ENCODE assay signal across 12 cellular contexts in genomic region chr20:45336530-45337366, GRCh38. TPM values are rescaled to one million over a fixed set of nuclear protein-coding genes. Genes with fewer than 3 reads are reported as not detected.
A peak's percentile ranks its signal among the peaks of the same experiment; 100 is the strongest.
DNase-seq lines count a peak whose midpoint lies in the region; ATAC-seq, FAIRE-seq and TF ChIP-seq lines count a peak whose summit lies in the region.
"Had no signal": no experiment of that assay in that cellular context is flagged by ENCODE, and none has a peak within 500 bp of the region (broad histone marks: within the 10 kb centered on the region; RNA-seq: fewer than 3 reads in every experiment).

No MANE protein-coding gene starts in this region.

- ATAC-seq in HG02610 (IDR thresholded peaks at IDR 0.05; ENCODE audit: unreplicated experiment) = no peak

- no peaks in the 10 kb centered on the region for H3K36me3 Mint-ChIP-seq in brain
- H3K36me3 Mint-ChIP-seq: IgD-negative memory B cell had no signal

- H3K27ac Mint-ChIP-seq in brain = peak overlapping the region in 4 of 5 experiments; percentile 37 to 81 (median 62)
- H3K27ac Mint-ChIP-seq: IgD-negative memory B cell had no signal

- no peak for FAIRE-seq in GM19239 (lab: Jason Lieb, UNC)
- FAIRE-seq: GM18507, TTC549 had no signal

- H3K27me3 ChIP-seq in stomach (no peaks in the 10 kb centered on the region), dorsolateral prefrontal cortex (no peaks in the 10 kb centered on the region)

- TF ChIP-seq POLR2A in stomach (IDR thresholded peaks at IDR 0.05) = no peak

- H3K4me3 Mint-ChIP-seq in brain = no peak overlapping the region
- H3K4me3 Mint-ChIP-seq: IgD-negative memory B cell had no signal

- H3K27ac ChIP-seq in stomach (peak overlapping the region; percentile 91 to 97 (median 95)), dorsolateral prefrontal cortex (peak overlapping the region in 19 of 59 donors; percentile 4 to 73 (median 55))

- no peaks in the 10 kb centered on the region for H3K27me3 Mint-ChIP-seq in brain

- peaks cover 27 to 65% (median 45%) of the 10 kb centered on the region in 4 donors for H3K36me3 ChIP-seq in stomach

- intact Hi-C loops in stomach (cut with DNase I; ENCODE audit: low total_unique reads) = no loop called here
- intact Hi-C loops in dorsolateral prefrontal cortex (cut with DNase I) = no loop called here

- H3K4me1 ChIP-seq in stomach = peaks cover 57 to 82% (median 67%) of the 10 kb centered on the region in 4 donors

- TF ChIP-seq CTCF in brain (conservative IDR thresholded peaks at IDR 0.05) = no peak
- no peak for TF ChIP-seq CTCF in stomach (IDR thresholded peaks at IDR 0.05)
- no peak for TF ChIP-seq CTCF in dorsolateral prefrontal cortex (IDR thresholded peaks at IDR 0.05 in 54 of 56, conservative IDR thresholded peaks at IDR 0.05 in 2 of 56; ENCODE audit: low read depth in 1 of 56, partially characterized antibody in 56 of 56)

- H3K9me3 ChIP-seq in stomach = no peaks in the 10 kb centered on the region

- H3K4me1 Mint-ChIP-seq in brain = peaks cover 29% of the 10 kb centered on the region
- H3K4me1 Mint-ChIP-seq: IgD-negative memory B cell had no signal

- no peak overlapping the region for H3K4me3 ChIP-seq in stomach
- H3K4me3 ChIP-seq in dorsolateral prefrontal cortex = no peak overlapping the region

- peak; percentile 77 for DNase-seq in HCEC 1CT
- DNase-seq in kidney tubule cell (ENCODE audit: low spot score) = peak; percentile 97
- DNase-seq in stomach = peak; percentile 58
- no peak for DNase-seq in dorsolateral prefrontal cortex
- DNase-seq in GM19239 (ENCODE audit: insufficient read length, low spot score) = no peak
- DNase-seq in NCI-H345 treated with DMSO at 0.1 percent for 48 hours (lab: John Stamatoyannopoulos, UW; ENCODE audit: unreplicated experiment) = no peak
- DNase-seq: foreskin melanocyte had no signal

- no peaks in the 10 kb centered on the region for H3K9me3 Mint-ChIP-seq in brain
- H3K9me3 Mint-ChIP-seq: IgD-negative memory B cell had no signal

- no peak for TF ChIP-seq EP300 in stomach (IDR thresholded peaks at IDR 0.05)

- WGBS in stomach, 5 donors = 38 to 50% (median 47%) methylated on average over 9 to 11 of the region's 11 CpGs

RNA-seq across cellular contexts. Expression of gene SDC4, which starts 11.5 kb away (rescaled TPM):
- polyA plus RNA-seq in brain (ENCODE audit: insufficient read depth, low read depth, low replicate concordance) = 63.5 TPM
- 100 to 1,000 TPM in 2 of 5 donors, 10 to 100 TPM in 3; 27.4 to 343 (median 81.4) TPM for total RNA-seq in stomach
- polyA plus RNA-seq in stomach = 10 to 100 TPM; 29.6 to 97.3 (median 78.8) TPM
- 100 to 1,000 TPM in 16 of 120 experiments, 10 to 100 TPM in 104; 20.8 to 232 (median 66.2) TPM for total RNA-seq in dorsolateral prefrontal cortex
- polyA plus RNA-seq: IgD-negative memory B cell had no signal

RNA-seq across cellular contexts. Expression of gene SYS1, which starts 26.2 kb away (rescaled TPM):
- polyA plus RNA-seq in brain (ENCODE audit: insufficient read depth, low read depth, low replicate concordance) (34.6 TPM), stomach (10 to 100 TPM; 11.2 to 19.7 (median 18.8) TPM)
- total RNA-seq in stomach (100 to 1,000 TPM in 1 of 5 donors, 10 to 100 TPM in 4; 16.0 to 119 (median 25.1) TPM), dorsolateral prefrontal cortex (10 to 100 TPM; 19.5 to 49.7 (median 29.3) TPM)

RNA-seq across cellular contexts. Expression of gene MATN4, which starts 28.6 kb away (rescaled TPM):
- 0.20 TPM for polyA plus RNA-seq in brain (ENCODE audit: insufficient read depth, low read depth, low replicate concordance)
- total RNA-seq in stomach = under 1 TPM in 1 of 5 donors, not detected in 4; 0.37 TPM
- polyA plus RNA-seq in stomach = under 1 TPM in 2 of 3 donors, not detected in 1; 0.25 to 0.30 TPM
- total RNA-seq in dorsolateral prefrontal cortex = under 1 TPM in 24 of 120 experiments, not detected in 96; 0.19 to 0.68 (median 0.29) TPM
- polyA plus RNA-seq: IgD-negative memory B cell had no signal

RNA-seq across cellular contexts. Expression of gene RBPJL, which starts 30.1 kb away (rescaled TPM):
- polyA plus RNA-seq in brain (ENCODE audit: insufficient read depth, low read depth, low replicate concordance) (not detected), stomach (10 to 100 TPM in 1 of 3 donors, 1 to 10 TPM in 2; 2.7 to 10.4 (median 4.1) TPM)
- total RNA-seq in stomach (1 to 10 TPM in 1 of 5 donors, not detected in 4; 2.2 TPM), dorsolateral prefrontal cortex (under 1 TPM in 13 of 120 experiments, not detected in 107; 0.25 to 0.87 (median 0.33) TPM)
- polyA plus RNA-seq: IgD-negative memory B cell had no signal

RNA-seq across cellular contexts. Expression of gene TP53TG5, which starts 41.4 kb away (rescaled TPM):
- 4.8 TPM for polyA plus RNA-seq in brain (ENCODE audit: insufficient read depth, low read depth, low replicate concordance)
- not detected for total RNA-seq in stomach
- under 1 TPM in 2 of 3 donors, not detected in 1; 0.12 to 0.33 TPM for polyA plus RNA-seq in stomach
- total RNA-seq in dorsolateral prefrontal cortex = 10 to 100 TPM in 83 of 120 experiments, 1 to 10 TPM in 37; 1.0 to 82.8 (median 15.3) TPM
- polyA plus RNA-seq: IgD-negative memory B cell had no signal

Comparison
In these comparisons a context has a peak if more than half of its experiments do, and no peak if none do; other contexts are left out.
1. DNase-seq: peak in HCEC 1CT (single experiment), kidney tubule cell (single experiment) and stomach (single experiment); none in dorsolateral prefrontal cortex (0 of 10), GM19239 (single experiment) and NCI-H345 treated with DMSO at 0.1 percent for 48 hours (single experiment).